8 cellular contexts compared by ENCODE assay signal in genomic region chr13:79481685-79482052, GRCh38. TPM values are rescaled to one million over a fixed set of nuclear protein-coding genes. Genes with fewer than 3 reads are reported as not detected.
A peak's percentile ranks its signal among the peaks of the same experiment; 100 is the strongest.
DNase-seq lines count a peak whose midpoint lies in the region; ATAC-seq and TF ChIP-seq lines count a peak whose summit lies in the region.

No MANE protein-coding gene starts in this region.

- H3K27ac ChIP-seq in CD4-positive, alpha-beta memory T cell (ENCODE audit: low read depth, low read length) = peak overlapping the region; percentile 48

- no peaks in the 10 kb centered on the region for H3K36me3 ChIP-seq in CD4-positive, alpha-beta memory T cell (ENCODE audit: insufficient read depth, low read length)

- intact Hi-C loops in CD4-positive, alpha-beta memory T cell (cut with micrococcal nuclease) = loop anchor here (1.0 to 5.0 kb wide), 5 partner anchors 30 to 75 kb away; partner anchors contain the start of gene RBM26

- CTCF ChIA-PET in CD4-positive, alpha-beta memory T cell (lab: Charles Lee; ENCODE audit: partially characterized antibody) = interaction anchor here (0.9 to 1.7 kb wide), 6 partner anchors 18 to 75 kb away, joined by 3 to 14 read pairs (median 4); no protein-coding TSS in a partner anchor

- peak overlapping the region; percentile 80 to 93 (median 89) for H3K27ac Mint-ChIP-seq in CD4-positive, alpha-beta memory T cell

- peaks cover 22% of the 10 kb centered on the region for H3K4me1 ChIP-seq in CD4-positive, alpha-beta memory T cell (ENCODE audit: insufficient read depth, low read length)

- POLR2A ChIA-PET in CD4-positive, alpha-beta memory T cell (lab: Charles Lee; ENCODE audit: partially characterized antibody) = interaction anchor here (0.7 to 1.6 kb wide), 11 partner anchors 8 to 90 kb away, joined by 3 to 16 read pairs (median 4); partner anchors contain the start of gene RBM26

- no peaks in the 10 kb centered on the region for H3K27me3 Mint-ChIP-seq in CD4-positive, alpha-beta memory T cell

- H3K9me3 ChIP-seq in CD4-positive, alpha-beta memory T cell (ENCODE audit: control insufficient read depth in 1 of 2, low read length in 2 of 2) = no peaks in the 10 kb centered on the region

- peaks cover 0 to 2% of the 10 kb centered on the region in 2 donors for H3K36me3 Mint-ChIP-seq in CD4-positive, alpha-beta memory T cell

- peak overlapping the region; percentile 52 to 81 for H3K4me3 ChIP-seq in CD4-positive, alpha-beta memory T cell (ENCODE audit: low read length in 2 of 2)
- peak overlapping the region; percentile 91 for H3K4me3 ChIP-seq in fibroblast of the aortic adventitia (ENCODE audit: low read depth, low read length)

- no peaks in the 10 kb centered on the region for H3K27me3 ChIP-seq in CD4-positive, alpha-beta memory T cell (ENCODE audit: insufficient read depth, low read length)

- peaks cover 25 to 42% (median 36%) of the 10 kb centered on the region in 4 donors for H3K4me1 Mint-ChIP-seq in CD4-positive, alpha-beta memory T cell

- DNase-seq in CD4-positive, alpha-beta memory T cell = peak in 3 of 5 donors; percentile 20 to 74 (median 26)
- DNase-seq in LoVo (ENCODE audit: low spot score) (peak; percentile 19), fibroblast of the aortic adventitia (ENCODE audit: low read depth) (no peak), renal cortical epithelial cell (ENCODE audit: low read depth) (peak; percentile 38), COR-L47 (lab: John Stamatoyannopoulos, UW) (no peak), GF-D8 (lab: John Stamatoyannopoulos, UW) (no peak)
- DNase-seq in activated CD8-positive, alpha-beta memory T cell treated with anti-CD3 and anti-CD28 coated beads, Interleukin-2, amount 50 U/mL, for 48 hours = peak; percentile 84

- peak overlapping the region; percentile 88 to 96 (median 94) for H3K4me3 Mint-ChIP-seq in CD4-positive, alpha-beta memory T cell

- ATAC-seq in GM21619 (IDR thresholded peaks at IDR 0.05; ENCODE audit: unreplicated experiment) = peak; percentile 17

- H3K9me3 Mint-ChIP-seq in CD4-positive, alpha-beta memory T cell = peaks cover 0 to 1% (median 0%) of the 10 kb centered on the region in 8 donors

- TF ChIP-seq CTCF in fibroblast of the aortic adventitia (IDR thresholded peaks at IDR 0.05; ENCODE audit: insufficient read depth, low read length) = no peak

RNA-seq across cellular contexts. Expression of gene NDFIP2, which starts 0.7 kb away (rescaled TPM):
- total RNA-seq in CD4-positive, alpha-beta memory T cell = 1 to 10 TPM; 2.7 to 3.7 TPM
- polyA plus RNA-seq in CD4-positive, alpha-beta memory T cell = 1 to 10 TPM; 4.6 to 5.2 TPM
- 10.3 and 41.0 TPM in 2 replicates for total RNA-seq in fibroblast of the aortic adventitia (ENCODE audit: low replicate concordance)
- total RNA-seq in renal cortical epithelial cell = 68.7 and 128 TPM in 2 replicates

Comparison
In these comparisons a context has a peak if more than half of its experiments do, and no peak if none do; other contexts are left out.
1. DNase-seq: peak in CD4-positive, alpha-beta memory T cell (3 of 5), LoVo (single experiment), activated CD8-positive, alpha-beta memory T cell treated with anti-CD3 and anti-CD28 coated beads, Interleukin-2, amount 50 U/mL, for 48 hours (single experiment) and renal cortical epithelial cell (single experiment); none in fibroblast of the aortic adventitia (single experiment), COR-L47 (single experiment) and GF-D8 (single experiment).